In the genomic region with DNA sequence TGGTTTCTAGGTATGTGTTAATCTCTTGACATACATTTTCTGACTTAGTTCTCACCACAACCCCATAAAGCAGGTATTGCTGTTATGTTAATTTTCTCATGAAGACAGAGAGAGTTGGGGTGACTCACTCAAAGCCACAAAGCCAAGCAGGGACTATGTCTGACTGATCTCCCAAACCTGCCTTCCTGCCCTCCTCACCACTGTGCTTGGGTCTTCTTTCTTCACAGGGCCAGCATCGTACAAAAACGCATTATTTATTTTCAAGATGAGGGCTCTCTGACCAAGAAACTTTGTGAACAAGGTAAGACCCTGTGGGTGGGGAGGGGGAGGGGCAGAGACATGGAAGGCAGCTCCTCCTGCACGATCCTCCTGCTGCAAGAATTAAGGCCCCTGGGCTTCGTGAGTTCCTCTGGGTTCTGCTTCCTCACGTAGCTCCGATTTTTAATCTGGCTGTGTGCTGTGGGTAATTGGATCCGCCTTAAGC, we compare ENCODE assay signal across 9 cellular contexts.
A peak's percentile ranks its signal among the peaks of the same experiment; 100 is the strongest.
DNase-seq lines count a peak whose midpoint lies in the region; TF ChIP-seq lines count a peak whose summit lies in the region.
"Had no signal": no experiment of that assay in that cellular context is flagged by ENCODE, and none has a peak within 500 bp of the region (broad histone marks: within the 10 kb centered on the region; RNA-seq: fewer than 3 reads in every experiment).

No MANE protein-coding gene starts in this region.

- H3K9ac ChIP-seq in endodermal cell (ENCODE audit: extremely low read depth, low read length, poor library complexity, severe bottlenecking), result no peak overlapping the region

- H3K9me3 ChIP-seq in endodermal cell (ENCODE audit: control insufficient read depth, low read length), result no peaks in the 10 kb centered on the region

- no peak overlapping the region for H3K4me3 Mint-ChIP-seq in endodermal cell
- H3K4me3 Mint-ChIP-seq: memory B cell had no signal

- peaks cover 13% of the 10 kb centered on the region for H3K4me1 ChIP-seq in endodermal cell (ENCODE audit: control insufficient read depth, insufficient read depth, low read length)

- peak overlapping the region; percentile 3 for H3K4me3 ChIP-seq in endodermal cell (ENCODE audit: low read length)

- no peaks in the 10 kb centered on the region for H3K36me3 ChIP-seq in endodermal cell (ENCODE audit: control insufficient read depth, insufficient read depth, low read length)

- peaks cover 29% of the 10 kb centered on the region for H3K4me1 Mint-ChIP-seq in endodermal cell

- H3K27me3 ChIP-seq in endodermal cell (ENCODE audit: control insufficient read depth, insufficient read depth, low read length, poor library complexity, severe bottlenecking), result peaks cover 17% of the 10 kb centered on the region

- TF ChIP-seq CTCF in endodermal cell (conservative IDR thresholded peaks at IDR 0.05), result no peak

- no peak overlapping the region for H3K27ac ChIP-seq in endodermal cell (ENCODE audit: low read depth, low read length)

- no peaks in the 10 kb centered on the region for H3K9me3 Mint-ChIP-seq in endodermal cell
- H3K9me3 Mint-ChIP-seq: memory B cell had no signal

- DNase-seq in HT1080 (ENCODE audit: low read depth) (peak; percentile 77), endodermal cell (peak; percentile 64), NCI-H1930 (lab: John Stamatoyannopoulos, UW) (no peak), DMS53 treated with DMSO at 0.1 percent for 48 hours (lab: John Stamatoyannopoulos, UW; ENCODE audit: unreplicated experiment) (no peak), NCI-H2081 (lab: John Stamatoyannopoulos, UW) (no peak), DMS79 treated with DMSO at 0.1 percent for 48 hours (lab: John Stamatoyannopoulos, UW) (no peak)
- DNase-seq in activated CD4-positive, alpha-beta T cell treated with anti-CD3 and anti-CD28 coated beads, Interleukin-2, amount 50 U/mL, for 4 hours, result peak; percentile 44 to 52
- DNase-seq in stimulated activated CD4-positive, alpha-beta T cell treated with anti-CD3 and anti-CD28 coated beads, TNF-alpha, amount 100 ng/mL, for 48 hours (ENCODE audit: low read depth in 3 of 3), result peak; percentile 16 to 41 (median 41)

- H3K36me3 Mint-ChIP-seq in endodermal cell (ENCODE audit: low read depth), result no peaks in the 10 kb centered on the region
- H3K36me3 Mint-ChIP-seq: memory B cell had no signal

- 30 to 40% methylated on average over 3 to 7 of the region's 7 CpGs for whole genome bisulfite sequencing in endodermal cell (ENCODE audit: insufficient coverage in 1 of 2, insufficient read length in 1 of 2), 2 experiments

- peak overlapping the region; percentile 31 for H3K27ac Mint-ChIP-seq in endodermal cell
- H3K27ac Mint-ChIP-seq: memory B cell had no signal

- H3K27me3 Mint-ChIP-seq in endodermal cell (ENCODE audit: insufficient read depth), result peaks cover 2% of the 10 kb centered on the region

Comparison
In these comparisons a context has a peak if more than half of its experiments do, and no peak if none do; other contexts are left out.
1. DNase-seq: peak in HT1080 (single experiment), activated CD4-positive, alpha-beta T cell treated with anti-CD3 and anti-CD28 coated beads, Interleukin-2, amount 50 U/mL, for 4 hours (2 of 2), endodermal cell (single experiment) and stimulated activated CD4-positive, alpha-beta T cell treated with anti-CD3 and anti-CD28 coated beads, TNF-alpha, amount 100 ng/mL, for 48 hours (3 of 3); none in NCI-H1930 (0 of 2), DMS53 treated with DMSO at 0.1 percent for 48 hours (single experiment), NCI-H2081 (0 of 2) and DMS79 treated with DMSO at 0.1 percent for 48 hours (single experiment).